In the genomic region with DNA sequence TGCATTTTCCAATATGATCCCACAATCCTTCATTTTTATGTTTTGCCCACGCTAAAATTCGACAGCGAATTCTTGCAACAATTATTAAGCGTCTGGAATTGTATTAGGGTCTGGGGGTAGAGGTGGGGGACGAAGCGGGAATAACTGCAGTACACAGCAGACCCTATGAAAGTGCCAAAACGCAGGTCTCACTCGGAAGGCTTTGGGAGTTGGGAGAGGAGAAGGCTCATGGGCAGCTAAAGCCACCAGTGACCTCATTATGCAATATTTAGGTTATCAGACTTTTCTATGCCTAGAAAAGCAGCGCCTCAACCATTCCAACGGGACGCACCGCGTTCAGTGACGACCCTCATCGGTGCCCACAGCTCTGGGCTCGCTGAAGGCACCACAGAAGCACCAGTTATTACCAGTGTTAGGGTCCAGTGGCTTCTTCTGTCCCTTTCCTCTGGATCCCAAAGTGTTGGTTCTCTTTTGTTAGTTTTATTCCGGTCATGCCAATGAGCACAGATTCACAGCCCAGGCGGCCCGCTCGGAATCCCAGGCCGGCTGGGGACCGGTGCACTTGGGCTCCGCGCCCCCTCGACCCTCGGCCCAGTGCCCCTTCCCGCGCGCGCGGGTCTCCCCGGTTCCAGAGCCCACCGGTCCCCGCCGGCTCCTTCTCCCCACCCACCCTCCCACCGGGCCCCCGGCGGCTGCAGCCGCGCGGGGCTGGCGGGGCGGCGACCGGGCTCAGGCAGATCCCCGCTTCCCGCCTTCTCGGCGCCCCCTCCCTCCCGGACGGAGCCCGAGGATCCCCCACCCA, we compare ENCODE assay signal across 11 cellular contexts. TPM values are rescaled to one million over a fixed set of nuclear protein-coding genes. Genes with fewer than 3 reads are reported as not detected.
DNase-seq lines count a peak whose midpoint lies in the region; FAIRE-seq and TF ChIP-seq lines count a peak whose summit lies in the region.
"Had no signal": no experiment of that assay in that cellular context is flagged by ENCODE, and none has a peak within 500 bp of the region (broad histone marks: within the 10 kb centered on the region; RNA-seq: fewer than 3 reads in every experiment).

No MANE protein-coding gene starts in this region.

- 0 out of 2 replicates have a peak overlapping the region, but pooled peaks have one; percentile 6 for H2BK20ac ChIP-seq in H1 (ENCODE audit: low read length)

- H3K79me2 ChIP-seq in H1 (ENCODE audit: control insufficient read depth in 1 of 2, insufficient read depth in 2 of 2, low read length in 2 of 2), result no peaks in the 10 kb centered on the region
- H3K79me2 ChIP-seq in neural cell (replicated peaks; ENCODE audit: insufficient read depth, low read length), result peaks cover 27% of the 10 kb centered on the region

- H3K36me3 ChIP-seq in BLaER1 (no peaks in the 10 kb centered on the region), H1 (ENCODE audit: control insufficient read depth in 2 of 4, insufficient read depth in 4 of 4, low read length in 3 of 4) (no peaks in the 10 kb centered on the region), neural cell (ENCODE audit: insufficient read depth, low read length) (no peaks in the 10 kb centered on the region)
- H3K36me3 ChIP-seq: MG63 had no signal

- H3K23me2 ChIP-seq in H1 (ENCODE audit: low read depth, low read length), result peaks cover 15% of the 10 kb centered on the region; the same call in 1 of the 2 replicates

- no peak overlapping the region for H3K4ac ChIP-seq in H1 (replicated peaks; ENCODE audit: insufficient read length, low read depth, low read length)

- H3K9ac ChIP-seq in BLaER1, result peak overlapping the region; percentile 75; the same call in 1 of the 2 replicates
- no peak overlapping the region; a peak in 2 of 7 replicates for H3K9ac ChIP-seq in H1 (replicated peaks in 1 of 4; ENCODE audit: extremely low read depth in 1 of 4, low read depth in 3 of 4, low read length in 3 of 4)
- peak overlapping the region; percentile 58 for H3K9ac ChIP-seq in neural cell (ENCODE audit: low read length)

- no peak overlapping the region for H2BK12ac ChIP-seq in H1 (ENCODE audit: low read depth, low read length)

- H2AFZ ChIP-seq in H1 (ENCODE audit: low read length) (peak overlapping the region; percentile 99), neural cell (ENCODE audit: low read depth, low read length) (no peak overlapping the region)

- H3K56ac ChIP-seq in H1 (replicated peaks; ENCODE audit: insufficient read length, low read depth, low read length), result peak overlapping the region; percentile 22

- H4K91ac ChIP-seq in H1 (replicated peaks; ENCODE audit: insufficient read length, low read length), result no peak overlapping the region

- TF ChIP-seq RAD21 in Ishikawa (IDR thresholded peaks at IDR 0.05; ENCODE audit: low read depth), result no peak
- TF ChIP-seq RAD21 in H1 (IDR thresholded peaks at IDR 0.05 in 1 of 2, conservative IDR thresholded peaks at IDR 0.05 in 1 of 2; ENCODE audit: low read depth in 2 of 2, low read length in 2 of 2), result no peak
- no peak for TF ChIP-seq RAD21 in neural cell (conservative IDR thresholded peaks at IDR 0.05)

- no peak overlapping the region for H2AK5ac ChIP-seq in H1 (ENCODE audit: low read depth, low read length)

- WGBS in H1 (ENCODE audit: extremely low coverage in 1 of 2, insufficient coverage in 1 of 2, insufficient read length in 1 of 2, insufficient replicate concordance in 2 of 2, low coverage in 1 of 2, low lambda C conversion rate in 2 of 2, missing lambda C conversion rate in 1 of 2), 2 experiments, result 37% methylated on average over 21 of the region's 52 CpGs; no CpG with 5 or more reads in 1 of the 2 experiments

- H3K9me3 ChIP-seq in BLaER1, result peaks cover 21% of the 10 kb centered on the region
- H3K9me3 ChIP-seq in H1 (ENCODE audit: insufficient read depth in 2 of 2, low read depth in 1 of 2, low read length in 1 of 2), result peaks cover 3 to 4% of the 10 kb centered on the region in 2 experiments; a peak in 2 of 4 replicates
- no peaks in the 10 kb centered on the region for H3K9me3 ChIP-seq in neural cell (ENCODE audit: low read length)

- H3K4me1 ChIP-seq in BLaER1, result peaks cover 12% of the 10 kb centered on the region
- H3K4me1 ChIP-seq in H1 (replicated peaks in 1 of 4; ENCODE audit: control insufficient read depth in 3 of 4, insufficient read depth in 4 of 4, low read length in 3 of 4), result peaks cover 0 to 7% (median 4%) of the 10 kb centered on the region in 4 experiments; a peak in 4 of 7 replicates

- no peak overlapping the region for H3K27ac ChIP-seq in BLaER1
- no peak overlapping the region for H3K27ac ChIP-seq in H1 (ENCODE audit: low read depth, low read length)
- no peak overlapping the region for H3K27ac ChIP-seq in neural cell (ENCODE audit: low read length)
- H3K27ac ChIP-seq: epithelial cell of prostate had no signal

- TF ChIP-seq POLR2A in H1 (IDR thresholded peaks at IDR 0.05; ENCODE audit: control extremely low read depth in 1 of 2, low read depth in 2 of 2, low read length in 2 of 2), result no peak

- TF ChIP-seq EP300 in Ishikawa (IDR thresholded peaks at IDR 0.05; ENCODE audit: borderline replicate concordance), result no peak
- no peak for TF ChIP-seq EP300 in H1 (IDR thresholded peaks at IDR 0.05; ENCODE audit: borderline replicate concordance in 1 of 2, low read depth in 2 of 2, low read length in 2 of 2)
- no peak for TF ChIP-seq EP300 in neural cell (conservative IDR thresholded peaks at IDR 0.05; ENCODE audit: poor library complexity, severe bottlenecking)

- H3K18ac ChIP-seq in H1 (ENCODE audit: extremely low read depth, low read length), result no peak overlapping the region; the same call in 1 of the 2 replicates

- H3K4me3 ChIP-seq in BLaER1 (peak overlapping the region; percentile 77), H1 (ENCODE audit: extremely low read depth in 1 of 4, insufficient read depth in 2 of 4, low read depth in 3 of 4, low read length in 4 of 4) (peak overlapping the region; percentile 47 to 80 (median 60)), neural cell (ENCODE audit: low read length) (peak overlapping the region; percentile 63)

- POLR2A ChIA-PET in H1 (lab: Charles Lee; ENCODE audit: partially characterized antibody), result interaction anchor here (1.0 to 1.2 kb wide), 2 partner anchors 28 to 32 kb away, joined by 3 read pairs; no protein-coding TSS in a partner anchor

- H3K4me2 ChIP-seq in BLaER1 (peak overlapping the region; percentile 100), H1 (ENCODE audit: insufficient read depth in 1 of 2, low read depth in 2 of 2, low read length in 2 of 2) (peak overlapping the region; percentile 82 to 91), neural cell (ENCODE audit: low read length) (no peak overlapping the region)

- peak overlapping the region; percentile 57; the same call in 1 of the 2 replicates for H4K8ac ChIP-seq in H1 (ENCODE audit: extremely low read depth, insufficient read depth, low read length)

- no peak for TF ChIP-seq CTCF in H1 (IDR thresholded peaks at IDR 0.05; ENCODE audit: control extremely low read depth in 1 of 3, insufficient read depth in 1 of 3, low read depth in 1 of 3, low read length in 3 of 3)
- no peak for TF ChIP-seq CTCF in neural cell (IDR thresholded peaks at IDR 0.05; ENCODE audit: poor library complexity, severe bottlenecking)

- H3K27me3 ChIP-seq in BLaER1 (peaks cover 55% of the 10 kb centered on the region), H1 (replicated peaks in 1 of 4; ENCODE audit: control insufficient read depth in 3 of 4, extremely low read depth in 1 of 4, insufficient read depth in 3 of 4, low read length in 3 of 4) (peaks cover 5 to 43% (median 41%) of the 10 kb centered on the region in 4 experiments), neural cell (ENCODE audit: insufficient read depth, low read depth, low read length) (peaks cover 6% of the 10 kb centered on the region)

- no peak overlapping the region for H4K5ac ChIP-seq in H1 (ENCODE audit: insufficient read length, low read depth, low read length)

- H4K20me1 ChIP-seq in BLaER1 (peaks cover 9% of the 10 kb centered on the region; the same call in 1 of the 2 replicates), H1 (replicated peaks in 1 of 2; ENCODE audit: control insufficient read depth in 1 of 2, insufficient read depth in 2 of 2, low read length in 2 of 2) (no peaks in the 10 kb centered on the region), neural cell (ENCODE audit: insufficient read depth) (no peaks in the 10 kb centered on the region)

- H3K23ac ChIP-seq in H1 (ENCODE audit: insufficient read length), result no peak overlapping the region

- H2BK5ac ChIP-seq in H1 (ENCODE audit: low read depth, low read length), result no peak overlapping the region

- H3K9me2 ChIP-seq in neural cell (ENCODE audit: insufficient read depth, low read length), result no peaks in the 10 kb centered on the region

- no peak overlapping the region for H3K14ac ChIP-seq in H1 (ENCODE audit: insufficient read length)

- DNase-seq in H1 (ENCODE audit: low read depth in 1 of 2, low spot score in 2 of 2) (peak in 1 of 2 experiments; percentile 54), SKM-1 (lab: John Stamatoyannopoulos, UW; ENCODE audit: unreplicated experiment) (no peak), NCI-H526 treated with DMSO at 0.1 percent for 48 hours (lab: John Stamatoyannopoulos, UW) (no peak), NCI-H1930 (lab: John Stamatoyannopoulos, UW) (no peak)
- DNase-seq in stimulated activated CD4-positive, alpha-beta T cell treated with anti-CD3 and anti-CD28 coated beads, Interleukin-4, amount 100 ng/mL, for 24 hours, result no peak
- DNase-seq: MG63 had no signal

- H3F3A ChIP-seq in neural cell (ENCODE audit: insufficient read depth, low read length, poor library complexity, severe bottlenecking), result peaks cover 4% of the 10 kb centered on the region

- no peak for FAIRE-seq in H1 (lab: Jason Lieb, UNC)

- H2BK120ac ChIP-seq in H1 (replicated peaks; ENCODE audit: low read depth, low read length), result no peak overlapping the region

- H2BK15ac ChIP-seq in H1 (ENCODE audit: low read length), result no peak overlapping the region

- no peaks in the 10 kb centered on the region for H3K79me1 ChIP-seq in H1 (ENCODE audit: low read depth, low read length)

- CTCF ChIA-PET in H1 (lab: Charles Lee; ENCODE audit: partially characterized antibody), result interaction anchor here (1.8 kb wide), 1 partner anchor 51 kb away, joined by 5 read pairs; no protein-coding TSS in a partner anchor

TF ChIP-seq in H1, 55 proteins besides CTCF, POLR2A, EP300 and RAD21 (continues in another document):
- no peak for TF ChIP-seq KDM5A (IDR thresholded peaks at IDR 0.05; ENCODE audit: low read length)

TF ChIP-seq in neural cell, 6 proteins besides CTCF, POLR2A, EP300 and RAD21 (continues in another document):
- no peak for TF ChIP-seq TAF1 (IDR thresholded peaks at IDR 0.05; ENCODE audit: low read depth)

RNA-seq across cellular contexts. Expression of gene MAPK4, which starts 0.7 kb away (rescaled TPM):
- total RNA-seq in H1 (2021; fragmentation: NEBNext Ultra II Directional; extraction: Animal tissue kit (Norgen Biotek cat#: 25700)), result 2.1 and 3.2 TPM in 2 replicates
- polyA plus RNA-seq in H1 (2011; rRNA removed) (3.3 and 3.7 TPM in 2 replicates), neural cell (12.7 and 16.9 TPM in 2 replicates)
- 2.8 TPM for polyA plus RNA-seq in H1 (2011; cell fraction: cytosol; rRNA removed)
- polyA plus RNA-seq in H1 (2011; cell fraction: nucleus; rRNA removed), result 2.9 TPM
- 2.9 to 3.8 TPM (median 3.2 TPM) in 4 replicates for polyA plus RNA-seq in H1 (2012, experiment 1 of 2)
- polyA plus RNA-seq in H1 (2012, experiment 2 of 2), result 2.2 TPM
- polyA plus RNA-seq in H1 (2013, experiment 1 of 2), result 1.2 TPM
- polyA plus RNA-seq in H1 (2013, experiment 2 of 2), result 1.3 TPM
- polyA minus RNA-seq in H1 (2011; rRNA and poly(A)+ RNA removed), result 5.5 and 5.9 TPM in 2 replicates
- 3.2 TPM for polyA minus RNA-seq in H1 (2011; cell fraction: cytosol; rRNA and poly(A)+ RNA removed)
- 4.1 TPM for polyA minus RNA-seq in H1 (2011; cell fraction: nucleus; rRNA and poly(A)+ RNA removed)
- 46.1 and 48.2 TPM in 2 replicates for polyA minus RNA-seq in neural cell
- total RNA-seq: activated CD4-positive, alpha-beta T cell treated with anti-CD3 and anti-CD28 coated beads for 36 hours had no signal

Comparison
In these comparisons a context has a peak if more than half of its experiments do, and no peak if none do; other contexts are left out.
1. H3K9ac ChIP-seq: peak in BLaER1 (single experiment) and neural cell (single experiment); none in H1 (0 of 4).
2. Peak in every context shown above with its lines, with median percentiles within 50 percentile points of each other: H3K4me3 ChIP-seq.